In genomic region chr19:45528149-45528743, GRCh38 we compare ENCODE assay signal across 10 cellular contexts. TPM values are rescaled to one million over a fixed set of nuclear protein-coding genes. Genes with fewer than 3 reads are reported as not detected.
DNase-seq lines count a peak whose midpoint lies in the region; ATAC-seq, FAIRE-seq and TF ChIP-seq lines count a peak whose summit lies in the region.
"Had no signal": no experiment of that assay in that cellular context is flagged by ENCODE, and none has a peak within 500 bp of the region (broad histone marks: within the 10 kb centered on the region; RNA-seq: fewer than 3 reads in every experiment).

No MANE protein-coding gene starts in this region.

- peak; percentile 62 for TF ChIP-seq POLR2A in endothelial cell of umbilical vein (IDR thresholded peaks at IDR 0.05; ENCODE audit: low read depth, low read length)

- H3K79me2 ChIP-seq in endothelial cell of umbilical vein (ENCODE audit: control insufficient read depth, insufficient read depth, low read length) (no peaks in the 10 kb centered on the region), neural cell (replicated peaks; ENCODE audit: insufficient read depth, low read length) (no peaks in the 10 kb centered on the region)

- no peaks in the 10 kb centered on the region for H4K20me1 ChIP-seq in endothelial cell of umbilical vein (replicated peaks; ENCODE audit: control insufficient read depth, extremely low read depth, insufficient read depth, low read length)
- no peaks in the 10 kb centered on the region for H4K20me1 ChIP-seq in neural cell (ENCODE audit: insufficient read depth)

- TF ChIP-seq CTCF in endothelial cell of umbilical vein (IDR thresholded peaks at IDR 0.05; ENCODE audit: extremely low read depth in 1 of 2, insufficient read depth in 1 of 2, low read depth in 1 of 2, low read length in 2 of 2) = no peak
- TF ChIP-seq CTCF in neural cell (IDR thresholded peaks at IDR 0.05; ENCODE audit: poor library complexity, severe bottlenecking) = no peak

- dilution Hi-C loops in endothelial cell of umbilical vein (cut with MboI; ENCODE audit: extremely low pct_ligation_motif_present, low sequenced_read_pairs) = no loop called here

- POLR2A ChIA-PET in endothelial cell of umbilical vein (lab: Charles Lee) = no interaction called here

- DNase-seq in EH (ENCODE audit: low read depth) (peak; percentile 45), NCI-H510A treated with DMSO at 0.1 percent for 48 hours (lab: John Stamatoyannopoulos, UW) (peak; percentile 57), endothelial cell of umbilical vein (ENCODE audit: low read depth, low spot score) (no peak), NCI-H2029 (lab: John Stamatoyannopoulos, UW) (no peak), Ammon's horn (ENCODE audit: low spot score) (no peak)
- DNase-seq: Karpas-422 had no signal

- no peak for TF ChIP-seq RAD21 in neural cell (conservative IDR thresholded peaks at IDR 0.05)

- no peaks in the 10 kb centered on the region for H3F3A ChIP-seq in neural cell (ENCODE audit: insufficient read depth, low read length, poor library complexity, severe bottlenecking)

- ATAC-seq in HG02623 (IDR thresholded peaks at IDR 0.05; ENCODE audit: unreplicated experiment) = no peak
- no peak for ATAC-seq in HG03460 (IDR thresholded peaks at IDR 0.05; ENCODE audit: unreplicated experiment)

- intact Hi-C loops in endothelial cell of umbilical vein (cut with micrococcal nuclease) = no loop called here

- H3K36me3 ChIP-seq in endothelial cell of umbilical vein (ENCODE audit: control insufficient read depth in 2 of 2, extremely low read depth in 1 of 2, insufficient read depth in 2 of 2, low read length in 2 of 2) (peaks cover 5 to 25% of the 10 kb centered on the region in 2 experiments), neural cell (ENCODE audit: insufficient read depth, low read length) (no peaks in the 10 kb centered on the region)

- no peaks in the 10 kb centered on the region for H3K9me1 ChIP-seq in endothelial cell of umbilical vein (replicated peaks; ENCODE audit: control insufficient read depth, extremely low read depth, insufficient read depth, low read length)

- H3K27me3 ChIP-seq in endothelial cell of umbilical vein (ENCODE audit: control insufficient read depth in 2 of 2, insufficient read depth in 2 of 2, low read length in 2 of 2) (no peaks in the 10 kb centered on the region), neural cell (ENCODE audit: insufficient read depth, low read depth, low read length) (peaks cover 8% of the 10 kb centered on the region)

- TF ChIP-seq EP300 in neural cell (conservative IDR thresholded peaks at IDR 0.05; ENCODE audit: poor library complexity, severe bottlenecking) = no peak

- no peaks in the 10 kb centered on the region for H3K4me1 ChIP-seq in endothelial cell of umbilical vein (ENCODE audit: control insufficient read depth, extremely low read depth, insufficient read depth, low read length)

- CTCF ChIA-PET in endothelial cell of umbilical vein (lab: Charles Lee) = interaction anchor here (1.4 to 3.1 kb wide), 6 partner anchors 10 to 114 kb away, joined by 3 to 21 read pairs (median 9); no protein-coding TSS in a partner anchor

- BruUV-seq in endothelial cell of umbilical vein (replicated peaks; lab: Mats Ljungman, UMichigan) = no TSS peak

- FAIRE-seq in endothelial cell of umbilical vein (lab: Jason Lieb, UNC) = peak; percentile 26
- FAIRE-seq: islet of Langerhans had no signal

- no peak overlapping the region for H3K4me3 ChIP-seq in endothelial cell of umbilical vein (replicated peaks in 1 of 3; ENCODE audit: insufficient read depth in 1 of 3, low read depth in 1 of 3, low read length in 3 of 3)
- H3K4me3 ChIP-seq in neural cell (ENCODE audit: low read length) = peak overlapping the region; percentile 63

- no peaks in the 10 kb centered on the region for H3K9me2 ChIP-seq in neural cell (ENCODE audit: insufficient read depth, low read length)

- no peak overlapping the region for H3K9ac ChIP-seq in endothelial cell of umbilical vein (replicated peaks; ENCODE audit: extremely low read depth, insufficient read depth, low read length)
- no peak overlapping the region for H3K9ac ChIP-seq in neural cell (ENCODE audit: low read length)

- no peak overlapping the region for H3K27ac ChIP-seq in endothelial cell of umbilical vein (ENCODE audit: insufficient read depth, low read depth, low read length)
- H3K27ac ChIP-seq in neural cell (ENCODE audit: low read length) = no peak overlapping the region

- H3K4me2 ChIP-seq in endothelial cell of umbilical vein (ENCODE audit: insufficient read depth, low read length) (no peak overlapping the region), neural cell (ENCODE audit: low read length) (no peak overlapping the region)

- H3K9me3 ChIP-seq in endothelial cell of umbilical vein (replicated peaks; ENCODE audit: control insufficient read depth, insufficient read depth, low read length) (no peaks in the 10 kb centered on the region), neural cell (ENCODE audit: low read length) (no peaks in the 10 kb centered on the region)

- H2AFZ ChIP-seq in endothelial cell of umbilical vein (ENCODE audit: low read depth, low read length) = no peak overlapping the region
- no peak overlapping the region for H2AFZ ChIP-seq in neural cell (ENCODE audit: low read depth, low read length)

TF ChIP-seq in endothelial cell of umbilical vein, 7 proteins besides CTCF, POLR2A, EP300 and RAD21:
- TF ChIP-seq POLR2AphosphoS5 (IDR thresholded peaks at IDR 0.05; ENCODE audit: insufficient read depth, low read depth, low read length) (peak; percentile 36), FOS (IDR thresholded peaks at IDR 0.05; ENCODE audit: borderline replicate concordance, insufficient read depth, low read length) (no peak)

TF ChIP-seq in neural cell, 6 proteins besides CTCF, POLR2A, EP300 and RAD21 (continues in another document):
- no peak for TF ChIP-seq MXI1 (conservative IDR thresholded peaks at IDR 0.05; ENCODE audit: poor library complexity, severe bottlenecking)
- no peak for TF ChIP-seq TAF1 (IDR thresholded peaks at IDR 0.05; ENCODE audit: low read depth)

RNA-seq across cellular contexts. Expression of gene VASP, which starts 21.0 kb away (rescaled TPM):
- 154 and 186 TPM in 2 replicates for total RNA-seq in endothelial cell of umbilical vein
- polyA plus RNA-seq in endothelial cell of umbilical vein (94.3 and 126 TPM in 2 replicates), neural cell (6.1 and 15.6 TPM in 2 replicates)
- 64.2 and 67.9 TPM in 2 replicates for polyA plus RNA-seq in endothelial cell of umbilical vein (2011; cell fraction: cytosol; rRNA removed)
- polyA plus RNA-seq in endothelial cell of umbilical vein (2011; cell fraction: nucleus; rRNA removed) = 57.6 and 70.4 TPM in 2 replicates
- polyA plus RNA-seq in endothelial cell of umbilical vein (2012) = 74.7 and 84.2 TPM in 2 replicates
- polyA minus RNA-seq in endothelial cell of umbilical vein (65.0 and 69.3 TPM in 2 replicates), neural cell (5.8 and 10.5 TPM in 2 replicates)
- 43.9 TPM for polyA minus RNA-seq in endothelial cell of umbilical vein (2011; cell fraction: cytosol; rRNA and poly(A)+ RNA removed)
- 22.8 and 42.8 TPM in 2 replicates for polyA minus RNA-seq in endothelial cell of umbilical vein (2011; cell fraction: nucleus; rRNA and poly(A)+ RNA removed)

RNA-seq across cellular contexts. Expression of gene PPM1N, which starts 30.0 kb away (rescaled TPM):
- total RNA-seq in endothelial cell of umbilical vein = 0.40 and 0.81 TPM in 2 replicates
- polyA plus RNA-seq in endothelial cell of umbilical vein (0.48 and 0.59 TPM in 2 replicates), neural cell (1.0 and 1.8 TPM in 2 replicates)
- 0.44 and 0.71 TPM in 2 replicates for polyA plus RNA-seq in endothelial cell of umbilical vein (2011; cell fraction: cytosol; rRNA removed)
- polyA plus RNA-seq in endothelial cell of umbilical vein (2011; cell fraction: nucleus; rRNA removed) = 0.43 and 0.50 TPM in 2 replicates
- 2.4 and 2.7 TPM in 2 replicates for polyA plus RNA-seq in endothelial cell of umbilical vein (2012)
- polyA minus RNA-seq in endothelial cell of umbilical vein (0.93 TPM in 1 of 2 replicates, not detected in the other), neural cell (not detected in 2 replicates)
- polyA minus RNA-seq in endothelial cell of umbilical vein (2011; cell fraction: cytosol; rRNA and poly(A)+ RNA removed) = not detected
- not detected in 2 replicates for polyA minus RNA-seq in endothelial cell of umbilical vein (2011; cell fraction: nucleus; rRNA and poly(A)+ RNA removed)

RNA-seq across cellular contexts. Expression of gene RTN2, which starts 31.4 kb away (rescaled TPM):
- total RNA-seq in endothelial cell of umbilical vein = 12.0 and 12.9 TPM in 2 replicates
- polyA plus RNA-seq in endothelial cell of umbilical vein (21.0 and 22.5 TPM in 2 replicates), neural cell (70.3 and 83.9 TPM in 2 replicates)
- 10.5 and 13.6 TPM in 2 replicates for polyA plus RNA-seq in endothelial cell of umbilical vein (2011; cell fraction: cytosol; rRNA removed)
- polyA plus RNA-seq in endothelial cell of umbilical vein (2011; cell fraction: nucleus; rRNA removed) = 6.2 and 6.8 TPM in 2 replicates
- polyA plus RNA-seq in endothelial cell of umbilical vein (2012) = 13.1 and 21.4 TPM in 2 replicates
- polyA minus RNA-seq in endothelial cell of umbilical vein (6.5 and 11.9 TPM in 2 replicates), neural cell (75.7 and 92.8 TPM in 2 replicates)
- polyA minus RNA-seq in endothelial cell of umbilical vein (2011; cell fraction: cytosol; rRNA and poly(A)+ RNA removed) = 3.3 TPM
- polyA minus RNA-seq in endothelial cell of umbilical vein (2011; cell fraction: nucleus; rRNA and poly(A)+ RNA removed) = 1.8 and 7.0 TPM in 2 replicates

RNA-seq across cellular contexts. Expression of gene OPA3, which starts 56.4 kb away (rescaled TPM):
- total RNA-seq in endothelial cell of umbilical vein = 13.8 and 15.4 TPM in 2 replicates
- polyA plus RNA-seq in endothelial cell of umbilical vein (16.0 and 17.1 TPM in 2 replicates), neural cell (3.3 and 6.0 TPM in 2 replicates)
- 14.5 and 14.6 TPM in 2 replicates for polyA plus RNA-seq in endothelial cell of umbilical vein (2011; cell fraction: cytosol; rRNA removed)
- polyA plus RNA-seq in endothelial cell of umbilical vein (2011; cell fraction: nucleus; rRNA removed) = 8.3 and 8.4 TPM in 2 replicates
- 7.5 and 9.7 TPM in 2 replicates for polyA plus RNA-seq in endothelial cell of umbilical vein (2012)
- polyA minus RNA-seq in endothelial cell of umbilical vein (15.8 and 23.6 TPM in 2 replicates), neural cell (4.7 and 6.1 TPM in 2 replicates)
- polyA minus RNA-seq in endothelial cell of umbilical vein (2011; cell fraction: cytosol; rRNA and poly(A)+ RNA removed) = 3.9 TPM
- polyA minus RNA-seq in endothelial cell of umbilical vein (2011; cell fraction: nucleus; rRNA and poly(A)+ RNA removed) = 6.0 and 8.0 TPM in 2 replicates

Comparison
In these comparisons a context has a peak if more than half of its experiments do, and no peak if none do; other contexts are left out.
1. DNase-seq: peak in EH (single experiment) and NCI-H510A treated with DMSO at 0.1 percent for 48 hours (single experiment); none in endothelial cell of umbilical vein (single experiment), NCI-H2029 (single experiment) and Ammon's horn (single experiment).